In genomic region chr2:23926750-23927627, GRCh38 we compare ENCODE assay signal across 1 cellular context.
A peak's percentile ranks its signal among the peaks of the same experiment; 100 is the strongest.
TF ChIP-seq lines count a peak whose summit lies in the region.

TSS of gene ATAD2B (minus strand) at chr2:23927123. CDS start at chr2:23926770, 353 bp downstream.

TF ChIP-seq in HEK293, 187 proteins besides CTCF, POLR2A, EP300 and RAD21 (continued from another document and continues in another):
- TF ChIP-seq SCRT1 (tag by site-specific recombination; IDR thresholded peaks at IDR 0.05; ENCODE audit: borderline replicate concordance) = no peak
- no peak for TF ChIP-seq ZNF350 (tag by site-specific recombination; IDR thresholded peaks at IDR 0.05)
- no peak for TF ChIP-seq ZFP41 (tag by site-specific recombination; IDR thresholded peaks at IDR 0.05; ENCODE audit: borderline replicate concordance)
- no peak for TF ChIP-seq ZNF404 (tag by site-specific recombination; IDR thresholded peaks at IDR 0.05)
- TF ChIP-seq ZNF362 (tag by site-specific recombination; IDR thresholded peaks at IDR 0.05) = no peak
- TF ChIP-seq ZSCAN4 (tag by site-specific recombination; IDR thresholded peaks at IDR 0.05) = no peak
- TF ChIP-seq ZNF785 (tag by site-specific recombination; IDR thresholded peaks at IDR 0.05) = no peak
- TF ChIP-seq MYNN (tag by site-specific recombination; IDR thresholded peaks at IDR 0.05; ENCODE audit: borderline replicate concordance) = no peak
- TF ChIP-seq ZNF133 (tag by site-specific recombination; IDR thresholded peaks at IDR 0.05) = no peak
- TF ChIP-seq ZNF549 (tag by site-specific recombination; IDR thresholded peaks at IDR 0.05) = no peak
- TF ChIP-seq ZEB2 (tag by site-specific recombination; IDR thresholded peaks at IDR 0.05) = peak; percentile 58; the same call in 1 of the 2 replicates
- no peak for TF ChIP-seq ZNF580 (tag by site-specific recombination; IDR thresholded peaks at IDR 0.05)
- TF ChIP-seq ZBTB20 (tag by site-specific recombination; IDR thresholded peaks at IDR 0.05) = peak; percentile 35
- no peak for TF ChIP-seq ZNF704 (tag by site-specific recombination; IDR thresholded peaks at IDR 0.05)
- TF ChIP-seq ZNF37A (tag by site-specific recombination; IDR thresholded peaks at IDR 0.05) = no peak
- TF ChIP-seq ZSCAN30 (tag by site-specific recombination; IDR thresholded peaks at IDR 0.05) = peak; percentile 91; the same call in 1 of the 2 replicates
- TF ChIP-seq IKZF3 (tag by site-specific recombination; IDR thresholded peaks at IDR 0.05) = peak; percentile 71
- peak; percentile 72; the same call in 1 of the 2 replicates for TF ChIP-seq ZNF184 (tag by site-specific recombination; IDR thresholded peaks at IDR 0.05)
- no peak for TF ChIP-seq ZNF416 (tag by site-specific recombination; IDR thresholded peaks at IDR 0.05)
- TF ChIP-seq ZNF585B (tag by site-specific recombination; IDR thresholded peaks at IDR 0.05) = no peak
- TF ChIP-seq ZNF48 (tag by site-specific recombination; IDR thresholded peaks at IDR 0.05) = no peak
- TF ChIP-seq ZNF768 (tag by site-specific recombination; IDR thresholded peaks at IDR 0.05) = no peak
- 0 out of 2 replicates have a peak, but pooled peaks have one; percentile 25 for TF ChIP-seq ZFP37 (tag by site-specific recombination; IDR thresholded peaks at IDR 0.05)
- peak; percentile 87 for TF ChIP-seq PBX3 (CRISPR knock-in tag; IDR thresholded peaks at IDR 0.05)
- TF ChIP-seq ZXDB (tag by site-specific recombination; IDR thresholded peaks at IDR 0.05) = peak; percentile 51
- TF ChIP-seq AEBP2 (tag by site-specific recombination; IDR thresholded peaks at IDR 0.05; ENCODE audit: borderline replicate concordance) = no peak
- TF ChIP-seq ZNF280C (tag by site-specific recombination; IDR thresholded peaks at IDR 0.05) = no peak
- peak; percentile 89 for TF ChIP-seq PRDM4 (tag by site-specific recombination; IDR thresholded peaks at IDR 0.05)
- no peak for TF ChIP-seq ZNF571 (tag by site-specific recombination; IDR thresholded peaks at IDR 0.05)
- no peak for TF ChIP-seq ZNF121 (tag by site-specific recombination; IDR thresholded peaks at IDR 0.05)
- no peak for TF ChIP-seq ZNF146 (tag by site-specific recombination; IDR thresholded peaks at IDR 0.05)
- TF ChIP-seq INSM2 (tag by site-specific recombination; IDR thresholded peaks at IDR 0.05) = no peak
- no peak for TF ChIP-seq ZNF174 (tag by site-specific recombination; IDR thresholded peaks at IDR 0.05)
- peak; percentile 71; the same call in 1 of the 2 replicates for TF ChIP-seq YY2 (tag by site-specific recombination; IDR thresholded peaks at IDR 0.05)
- peak; percentile 86 for TF ChIP-seq ZBTB17 (tag by site-specific recombination; IDR thresholded peaks at IDR 0.05)
- 0 out of 2 replicates have a peak, but pooled peaks have one; percentile 22 for TF ChIP-seq KLF16 (tag by site-specific recombination; IDR thresholded peaks at IDR 0.05)
- no peak for TF ChIP-seq REST (tag by site-specific recombination; IDR thresholded peaks at IDR 0.05)
- TF ChIP-seq ZNF239 (tag by site-specific recombination; IDR thresholded peaks at IDR 0.05) = no peak
- no peak; the same call in 1 of the 2 replicates for TF ChIP-seq REPIN1 (tag by site-specific recombination; IDR thresholded peaks at IDR 0.05; ENCODE audit: low read depth)
- TF ChIP-seq ZNF830 (tag by site-specific recombination; IDR thresholded peaks at IDR 0.05; ENCODE audit: low read depth) = no peak
- no peak for TF ChIP-seq SCRT2 (tag by site-specific recombination; IDR thresholded peaks at IDR 0.05)
- TF ChIP-seq ZNF677 (tag by site-specific recombination; IDR thresholded peaks at IDR 0.05) = no peak
- TF ChIP-seq ZBTB44 (tag by site-specific recombination; IDR thresholded peaks at IDR 0.05) = peak; percentile 42; the same call in 1 of the 2 replicates
- TF ChIP-seq ZNF114 (tag by site-specific recombination; IDR thresholded peaks at IDR 0.05) = no peak
